Comparison of ENCODE assay signal across 1 cellular context in genomic region chr7:100894860-100895700, GRCh38.
TF ChIP-seq lines count a peak whose summit lies in the region.

No MANE protein-coding gene starts in this region.

TF ChIP-seq in K562, 482 proteins besides CTCF, POLR2A, EP300 and RAD21 (continues in another document):
- TF ChIP-seq SMC3 (conservative IDR thresholded peaks at IDR 0.05; ENCODE audit: insufficient read depth, low read depth, low read length): peak; percentile 70
- no peak for TF ChIP-seq MGA (IDR thresholded peaks at IDR 0.05)
- TF ChIP-seq STAG1 (CRISPR knock-in tag; IDR thresholded peaks at IDR 0.05; ENCODE audit: borderline replicate concordance): peak; percentile 82; the same call in 1 of the 2 replicates
- TF ChIP-seq ESRRB (CRISPR knock-in tag; IDR thresholded peaks at IDR 0.05; ENCODE audit: borderline replicate concordance): no peak
- TF ChIP-seq XRCC3 (IDR thresholded peaks at IDR 0.05): no peak
- no peak for TF ChIP-seq TARDBP (IDR thresholded peaks at IDR 0.05)
- TF ChIP-seq MCM5 (IDR thresholded peaks at IDR 0.05; ENCODE audit: low read depth): no peak
- TF ChIP-seq NRF1 (conservative IDR thresholded peaks at IDR 0.05 in 1 of 2, IDR thresholded peaks at IDR 0.05 in 1 of 2): peak; percentile 65 to 72
- no peak for TF ChIP-seq HES1 (IDR thresholded peaks at IDR 0.05; ENCODE audit: low read depth)
- TF ChIP-seq NR0B1 (IDR thresholded peaks at IDR 0.05; ENCODE audit: partially characterized antibody): no peak
- no peak for TF ChIP-seq BRF1 (IDR thresholded peaks at IDR 0.05; ENCODE audit: borderline replicate concordance, extremely low read depth, insufficient read length)
- no peak for TF ChIP-seq EHMT2 (IDR thresholded peaks at IDR 0.05)
- no peak for TF ChIP-seq HDAC8 (tag; IDR thresholded peaks at IDR 0.05)
- TF ChIP-seq MTF1 (CRISPR knock-in tag; IDR thresholded peaks at IDR 0.05; ENCODE audit: borderline replicate concordance): no peak
- TF ChIP-seq TRIM24 (IDR thresholded peaks at IDR 0.05): no peak
- TF ChIP-seq PCBP1 (IDR thresholded peaks at IDR 0.05; ENCODE audit: low read depth, low read length, poor library complexity, severe bottlenecking): peak; percentile 29
- TF ChIP-seq ETV1 (tag; conservative IDR thresholded peaks at IDR 0.05; ENCODE audit: low read depth): 0 out of 2 replicates have a peak, but pooled peaks have one; percentile 10
- peak; percentile 62 for TF ChIP-seq BRD9 (IDR thresholded peaks at IDR 0.05; ENCODE audit: low read depth, partially characterized antibody)
- no peak for TF ChIP-seq ATF2 (CRISPR knock-in tag; IDR thresholded peaks at IDR 0.05)
- no peak for TF ChIP-seq HDAC3 (IDR thresholded peaks at IDR 0.05; ENCODE audit: borderline replicate concordance, partially characterized antibody)
- no peak for TF ChIP-seq KHSRP (IDR thresholded peaks at IDR 0.05)
- TF ChIP-seq ZKSCAN8 (CRISPR knock-in tag; IDR thresholded peaks at IDR 0.05): no peak
- TF ChIP-seq STAT6 (CRISPR knock-in tag; IDR thresholded peaks at IDR 0.05): 0 out of 2 replicates have a peak, but pooled peaks have one; percentile 58
- no peak for TF ChIP-seq ZNF134 (CRISPR knock-in tag; conservative IDR thresholded peaks at IDR 0.05)
- no peak for TF ChIP-seq ESRRA (IDR thresholded peaks at IDR 0.05; ENCODE audit: borderline replicate concordance, low read depth)
- TF ChIP-seq RBM14 (IDR thresholded peaks at IDR 0.05; ENCODE audit: borderline replicate concordance, insufficient read depth, low read depth, low read length): 0 out of 2 replicates have a peak, but pooled peaks have one; percentile 92
- no peak for TF ChIP-seq ZNF165 (CRISPR knock-in tag; IDR thresholded peaks at IDR 0.05; ENCODE audit: borderline replicate concordance)
- no peak for TF ChIP-seq TEAD4 (IDR thresholded peaks at IDR 0.05; ENCODE audit: low read length)
- TF ChIP-seq TEAD4 (CRISPR knock-in tag; IDR thresholded peaks at IDR 0.05; ENCODE audit: borderline replicate concordance): no peak
- TF ChIP-seq RNF219 (CRISPR knock-in tag; IDR thresholded peaks at IDR 0.05): no peak
- TF ChIP-seq DEAF1 (CRISPR knock-in tag; IDR thresholded peaks at IDR 0.05): peak; percentile 53
- TF ChIP-seq CC2D1A (IDR thresholded peaks at IDR 0.05): peak; percentile 64
- TF ChIP-seq GATAD2B (IDR thresholded peaks at IDR 0.05; ENCODE audit: borderline replicate concordance): peak; percentile 84
- TF ChIP-seq CGGBP1 (CRISPR knock-in tag; IDR thresholded peaks at IDR 0.05): 0 out of 2 replicates have a peak, but pooled peaks have one; percentile 27
- no peak for TF ChIP-seq GABPA (tag; conservative IDR thresholded peaks at IDR 0.05; ENCODE audit: low read depth)
- TF ChIP-seq ZZZ3 (IDR thresholded peaks at IDR 0.05): no peak
